ENCODE assay signal across 1 cellular context in genomic region chr11:93740802-93741093, GRCh38.
TF ChIP-seq lines count a peak whose summit lies in the region.

No MANE protein-coding gene starts in this region.

TF ChIP-seq in HEK293, 187 proteins besides CTCF, POLR2A, EP300 and RAD21 (continued from another document):
- TF ChIP-seq REST (tag by site-specific recombination; IDR thresholded peaks at IDR 0.05) (no peak), ZNF660 (tag by site-specific recombination; IDR thresholded peaks at IDR 0.05) (no peak), ZNF16 (tag by site-specific recombination; IDR thresholded peaks at IDR 0.05; ENCODE audit: low read depth) (no peak)
- TF ChIP-seq, protein P1, sequence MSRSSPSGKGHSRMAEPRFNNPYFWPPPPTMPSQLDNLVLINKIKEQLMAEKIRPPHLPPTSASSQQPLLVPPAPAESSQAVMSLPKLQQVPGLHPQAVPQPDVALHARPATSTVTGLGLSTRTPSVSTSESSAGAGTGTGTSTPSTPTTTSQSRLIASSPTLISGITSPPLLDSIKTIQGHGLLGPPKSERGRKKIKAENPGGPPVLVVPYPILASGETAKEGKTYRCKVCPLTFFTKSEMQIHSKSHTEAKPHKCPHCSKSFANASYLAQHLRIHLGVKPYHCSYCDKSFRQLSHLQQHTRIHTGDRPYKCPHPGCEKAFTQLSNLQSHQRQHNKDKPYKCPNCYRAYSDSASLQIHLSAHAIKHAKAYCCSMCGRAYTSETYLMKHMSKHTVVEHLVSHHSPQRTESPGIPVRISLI (tag by site-specific recombination; IDR thresholded peaks at IDR 0.05) = no peak
TF ChIP-seq in HEK293: peak in this region for 0.
